Comparison of ENCODE assay signal across 9 cellular contexts in genomic region chr6:8743146-8743745, GRCh38.
A peak's percentile ranks its signal among the peaks of the same experiment; 100 is the strongest.
DNase-seq lines count a peak whose midpoint lies in the region; ATAC-seq, FAIRE-seq and TF ChIP-seq lines count a peak whose summit lies in the region.
"Had no signal": no experiment of that assay in that cellular context is flagged by ENCODE, and none has a peak within 500 bp of the region (broad histone marks: within the 10 kb centered on the region; RNA-seq: fewer than 3 reads in every experiment).

No MANE protein-coding gene starts in this region.

- no peaks in the 10 kb centered on the region for H3K79me2 ChIP-seq in hepatocyte

- H3K36me3 ChIP-seq in hepatocyte (replicated peaks; ENCODE audit: insufficient read depth, low read depth) (no peaks in the 10 kb centered on the region), SJCRH30 (no peaks in the 10 kb centered on the region)

- H3K4me2 ChIP-seq in hepatocyte = no peak overlapping the region

- no peaks in the 10 kb centered on the region for H3K4me1 ChIP-seq in hepatocyte (ENCODE audit: insufficient read depth)
- H3K4me1 ChIP-seq in SJCRH30 = no peaks in the 10 kb centered on the region

- ATAC-seq in GM18505 (IDR thresholded peaks at IDR 0.05; ENCODE audit: unreplicated experiment) = peak; percentile 77
- ATAC-seq in GM19463 (IDR thresholded peaks at IDR 0.05; ENCODE audit: unreplicated experiment) = no peak
- no peak for ATAC-seq in HG03108 (IDR thresholded peaks at IDR 0.05; ENCODE audit: unreplicated experiment)

- FAIRE-seq in H54 (lab: Jason Lieb, UNC) = peak; percentile 90

- DNase-seq in H54 (ENCODE audit: insufficient read length, low spot score) (peak; percentile 9), NB4 (ENCODE audit: low read depth) (peak; percentile 56), foreskin melanocyte (peak; percentile 39), hepatocyte (ENCODE audit: low spot score) (no peak), SJCRH30 (no peak)

- no peaks in the 10 kb centered on the region for H3K27me3 ChIP-seq in hepatocyte
- H3K27me3 ChIP-seq in SJCRH30 = no peaks in the 10 kb centered on the region

- no peaks in the 10 kb centered on the region for H3K9me2 ChIP-seq in hepatocyte (replicated peaks; ENCODE audit: insufficient read depth)

- H3K9me3 ChIP-seq in hepatocyte (ENCODE audit: low read depth) (no peaks in the 10 kb centered on the region), SJCRH30 (replicated peaks) (no peaks in the 10 kb centered on the region)

- H3K27ac ChIP-seq in hepatocyte = no peak overlapping the region
- H3K27ac ChIP-seq in SJCRH30 = no peak overlapping the region

- TF ChIP-seq CTCF in NB4 (IDR thresholded peaks at IDR 0.05; ENCODE audit: low read depth, low read length) (peak; percentile 32), hepatocyte (IDR thresholded peaks at IDR 0.05; ENCODE audit: poor library complexity) (no peak)

- WGBS in hepatocyte (ENCODE audit: low lambda C conversion rate, missing lambda C conversion rate) = 89% methylated on average over 5 of the region's 5 CpGs

- no peak for TF ChIP-seq POLR2A in GM18505 (IDR thresholded peaks at IDR 0.05; ENCODE audit: borderline replicate concordance, extremely low read depth, insufficient read depth, insufficient read length)
- TF ChIP-seq POLR2A in H54 (IDR thresholded peaks at IDR 0.05; ENCODE audit: low read depth, low read length) = no peak
- TF ChIP-seq POLR2A in NB4 (IDR thresholded peaks at IDR 0.05; ENCODE audit: extremely low read depth, insufficient read length) = no peak

- H3K4me3 ChIP-seq in NB4 (ENCODE audit: low read depth, low read length) = peak overlapping the region; percentile 74
- H3K4me3 ChIP-seq in hepatocyte = no peak overlapping the region
- no peak overlapping the region for H3K4me3 ChIP-seq in SJCRH30
- H3K4me3 ChIP-seq: lung had no signal

- no peaks in the 10 kb centered on the region for H4K20me1 ChIP-seq in hepatocyte (ENCODE audit: insufficient read depth, poor library complexity, severe bottlenecking)

- no peak overlapping the region for H2AFZ ChIP-seq in hepatocyte

Comparison
In these comparisons a context has a peak if more than half of its experiments do, and no peak if none do; other contexts are left out.
1. DNase-seq: peak in H54 (single experiment), NB4 (single experiment) and foreskin melanocyte (single experiment); none in hepatocyte (single experiment) and SJCRH30 (0 of 2).